ENCODE assay signal across 2 cellular contexts in genomic region chr10:95392250-95392584, GRCh38.
A peak's percentile ranks its signal among the peaks of the same experiment; 100 is the strongest.
TF ChIP-seq lines count a peak whose summit lies in the region.

No MANE protein-coding gene starts in this region.

TF ChIP-seq in A549, 52 proteins besides CTCF, POLR2A, EP300 and RAD21 (continued from another document):
- TF ChIP-seq REST (IDR thresholded peaks at IDR 0.05) = peak; percentile 8; the same call in 1 of the 2 replicates

TF ChIP-seq in HEK293T, 16 proteins besides CTCF, POLR2A, EP300 and RAD21 (continued from another document):
- TF ChIP-seq L3MBTL2 (conservative IDR thresholded peaks at IDR 0.05) = no peak
- TF ChIP-seq SUZ12 (IDR thresholded peaks at IDR 0.05) = no peak
- no peak for TF ChIP-seq FOXK2 (IDR thresholded peaks at IDR 0.05)
- no peak for TF ChIP-seq FOXM1 (IDR thresholded peaks at IDR 0.05; ENCODE audit: borderline replicate concordance)
- no peak for TF ChIP-seq CTBP1 (IDR thresholded peaks at IDR 0.05; ENCODE audit: borderline replicate concordance)
- TF ChIP-seq ARNT (IDR thresholded peaks at IDR 0.05) = no peak
